11 cellular contexts compared by ENCODE assay signal in the genomic region with DNA sequence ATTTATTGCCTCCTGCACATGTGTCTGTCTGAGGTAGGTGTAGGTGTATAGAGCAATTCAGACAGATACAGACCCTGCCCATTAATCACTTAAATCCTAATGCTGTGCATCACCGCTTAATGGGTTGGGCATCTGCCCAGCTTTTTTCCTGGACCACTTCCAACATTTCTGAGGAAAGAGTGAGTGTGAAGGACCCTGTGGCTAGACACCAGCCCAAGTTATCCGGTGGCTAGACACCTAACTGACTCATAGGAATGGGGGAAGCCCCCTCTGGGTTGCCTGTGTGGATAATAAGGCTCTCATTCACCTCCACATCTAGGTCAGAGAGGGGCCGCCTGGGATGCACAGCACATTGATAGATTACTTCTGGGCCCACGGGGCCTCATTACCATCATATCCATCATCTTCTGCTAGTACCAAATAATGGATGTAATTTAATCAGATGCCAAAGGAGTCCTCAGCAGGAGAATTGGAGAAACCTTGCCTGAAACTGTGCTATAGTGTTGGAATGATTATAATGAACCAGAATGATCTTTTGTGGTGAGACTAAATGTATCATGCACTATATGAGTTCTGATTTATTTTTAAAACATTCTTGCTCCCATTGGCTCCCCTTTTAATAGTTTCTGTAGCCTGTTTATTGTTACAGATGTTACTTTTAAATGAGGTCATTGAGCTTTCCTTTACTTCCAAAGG.
DNase-seq lines count a peak whose midpoint lies in the region; ATAC-seq and TF ChIP-seq lines count a peak whose summit lies in the region.
"Had no signal": no experiment of that assay in that cellular context is flagged by ENCODE, and none has a peak within 500 bp of the region (broad histone marks: within the 10 kb centered on the region; RNA-seq: fewer than 3 reads in every experiment).

No MANE protein-coding gene starts in this region.

- no peaks in the 10 kb centered on the region for H4K20me1 ChIP-seq in MM.1S (ENCODE audit: insufficient read depth, low read length)

- H3K79me2 ChIP-seq in MM.1S (ENCODE audit: low read length) = no peaks in the 10 kb centered on the region

- H3K36me3 Mint-ChIP-seq in activated CD4-positive, alpha-beta memory T cell treated with anti-CD3 and anti-CD28 coated beads for 36 hours = no peaks in the 10 kb centered on the region
- H3K36me3 Mint-ChIP-seq in activated CD4-positive, alpha-beta memory T cell treated with anti-CD3 and anti-CD28 coated beads, Interleukin-2, amount 10 ng/mL, durations not matched to agents 7 days and 5 days (ENCODE audit: low read depth) = no peaks in the 10 kb centered on the region
- H3K36me3 Mint-ChIP-seq in endodermal cell (ENCODE audit: low read depth) = peaks cover 4% of the 10 kb centered on the region

- peaks cover 6% of the 10 kb centered on the region for H3K27me3 Mint-ChIP-seq in activated CD4-positive, alpha-beta memory T cell treated with anti-CD3 and anti-CD28 coated beads for 36 hours
- H3K27me3 Mint-ChIP-seq in activated CD4-positive, alpha-beta memory T cell treated with anti-CD3 and anti-CD28 coated beads, Interleukin-2, amount 10 ng/mL, durations not matched to agents 7 days and 5 days = peaks cover 7% of the 10 kb centered on the region
- no peaks in the 10 kb centered on the region for H3K27me3 Mint-ChIP-seq in endodermal cell (ENCODE audit: insufficient read depth)

- H3K4me1 ChIP-seq in endodermal cell (ENCODE audit: control insufficient read depth, insufficient read depth, low read length) (no peaks in the 10 kb centered on the region), MM.1S (ENCODE audit: low read length) (peaks cover 3% of the 10 kb centered on the region; the same call in 1 of the 2 replicates)

- no peak overlapping the region for H2AFZ ChIP-seq in MM.1S (ENCODE audit: low read length)

- no peaks in the 10 kb centered on the region for H3K9me3 ChIP-seq in endodermal cell (ENCODE audit: control insufficient read depth, low read length)
- no peaks in the 10 kb centered on the region for H3K9me3 ChIP-seq in MM.1S (replicated peaks; ENCODE audit: insufficient read depth, low read length)
- H3K9me3 ChIP-seq: heart left ventricle, tibial artery had no signal

- no peaks in the 10 kb centered on the region for H3K4me1 Mint-ChIP-seq in activated CD4-positive, alpha-beta memory T cell treated with anti-CD3 and anti-CD28 coated beads for 36 hours (ENCODE audit: low read depth)
- H3K4me1 Mint-ChIP-seq in activated CD4-positive, alpha-beta memory T cell treated with anti-CD3 and anti-CD28 coated beads, Interleukin-2, amount 10 ng/mL, durations not matched to agents 7 days and 5 days = no peaks in the 10 kb centered on the region
- H3K4me1 Mint-ChIP-seq in endodermal cell = peaks cover 5% of the 10 kb centered on the region

- no peak for TF ChIP-seq CTCF in endodermal cell (conservative IDR thresholded peaks at IDR 0.05)
- TF ChIP-seq CTCF in MM.1S (IDR thresholded peaks at IDR 0.05; ENCODE audit: low read length) = no peak

- no peak overlapping the region for H3K4me2 ChIP-seq in MM.1S (ENCODE audit: low read depth, low read length)

- H3K9ac ChIP-seq in endodermal cell (ENCODE audit: extremely low read depth, low read length, poor library complexity, severe bottlenecking) = no peak overlapping the region
- H3K9ac ChIP-seq in MM.1S (ENCODE audit: low read length) = no peak overlapping the region

- no peaks in the 10 kb centered on the region for H3K9me2 ChIP-seq in MM.1S (replicated peaks; ENCODE audit: insufficient read depth, low read length)

- peak overlapping the region; percentile 84 for H3K27ac ChIP-seq in endodermal cell (ENCODE audit: low read depth, low read length)
- no peak overlapping the region for H3K27ac ChIP-seq in MM.1S (ENCODE audit: low read length)
- H3K27ac ChIP-seq: tibial artery had no signal

- H3K27me3 ChIP-seq in endodermal cell (ENCODE audit: control insufficient read depth, insufficient read depth, low read length, poor library complexity, severe bottlenecking) (no peaks in the 10 kb centered on the region), MM.1S (replicated peaks; ENCODE audit: insufficient read depth, low read length) (no peaks in the 10 kb centered on the region)
- H3K27me3 ChIP-seq: heart left ventricle, tibial artery had no signal

- DNase-seq in activated CD4-positive, alpha-beta memory T cell treated with anti-CD3 and anti-CD28 coated beads for 36 hours = peak; percentile 28
- DNase-seq in activated CD4-positive, alpha-beta memory T cell treated with anti-CD3 and anti-CD28 coated beads, Interleukin-2, amount 10 ng/mL, durations not matched to agents 7 days and 5 days = no peak
- peak; percentile 27 for DNase-seq in NCI-H2227 treated with DMSO at 0.1 percent for 48 hours (lab: John Stamatoyannopoulos, UW)
- DNase-seq in endodermal cell = no peak
- peak; percentile 0 for DNase-seq in stimulated activated CD8-positive, alpha-beta memory T cell treated with anti-CD3 and anti-CD28 coated beads, Interleukin-12 subunit alpha, Interleukin-12 subunit beta, amount 100 ng/mL, for 4 hours (ENCODE audit: low read depth)
- DNase-seq in MM.1S = no peak

- CTCF ChIA-PET in activated CD4-positive, alpha-beta memory T cell treated with anti-CD3 and anti-CD28 coated beads for 36 hours (lab: Charles Lee) = no interaction called here
- CTCF ChIA-PET in activated CD4-positive, alpha-beta memory T cell treated with anti-CD3 and anti-CD28 coated beads, Interleukin-2, amount 10 ng/mL, durations not matched to agents 7 days and 5 days (lab: Charles Lee) = no interaction called here

- peaks cover 6% of the 10 kb centered on the region for H3K36me3 ChIP-seq in endodermal cell (ENCODE audit: control insufficient read depth, insufficient read depth, low read length)
- H3K36me3 ChIP-seq in MM.1S (replicated peaks; ENCODE audit: insufficient read depth, low read length) = no peaks in the 10 kb centered on the region
- H3K36me3 ChIP-seq: heart left ventricle, tibial artery had no signal

- no peaks in the 10 kb centered on the region for H3K9me3 Mint-ChIP-seq in activated CD4-positive, alpha-beta memory T cell treated with anti-CD3 and anti-CD28 coated beads for 36 hours
- no peaks in the 10 kb centered on the region for H3K9me3 Mint-ChIP-seq in activated CD4-positive, alpha-beta memory T cell treated with anti-CD3 and anti-CD28 coated beads, Interleukin-2, amount 10 ng/mL, durations not matched to agents 7 days and 5 days
- H3K9me3 Mint-ChIP-seq in endodermal cell = no peaks in the 10 kb centered on the region
- H3K9me3 Mint-ChIP-seq: activated T-helper 2 cell treated with anti-CD3 and anti-CD28 coated beads, Interferon-gamma antibody, Interleukin-2, Interleukin-4, amounts not matched to agents 10 μg/mL and 5 μg/mL and 100 μg/mL, durations not matched to agents 14 hours and 24 hours and 36 hours had no signal

- H3K4me3 ChIP-seq in endodermal cell (ENCODE audit: low read length) (no peak overlapping the region), MM.1S (ENCODE audit: low read length) (no peak overlapping the region)
- H3K4me3 ChIP-seq: heart left ventricle, tibial artery had no signal

- WGBS in endodermal cell (ENCODE audit: insufficient coverage in 1 of 2, insufficient read length in 1 of 2), 2 experiments = 83 to 90% methylated on average over 2 to 4 of the region's 4 CpGs

- POLR2A ChIA-PET in activated CD4-positive, alpha-beta memory T cell treated with anti-CD3 and anti-CD28 coated beads for 36 hours (lab: Charles Lee) = no interaction called here
- POLR2A ChIA-PET in activated CD4-positive, alpha-beta memory T cell treated with anti-CD3 and anti-CD28 coated beads, Interleukin-2, amount 10 ng/mL, durations not matched to agents 7 days and 5 days (lab: Charles Lee) = no interaction called here

- intact Hi-C loops in activated CD4-positive, alpha-beta memory T cell treated with anti-CD3 and anti-CD28 coated beads for 36 hours (cut with micrococcal nuclease) = no loop called here

- H3K27ac Mint-ChIP-seq in activated CD4-positive, alpha-beta memory T cell treated with anti-CD3 and anti-CD28 coated beads for 36 hours = no peak overlapping the region
- no peak overlapping the region for H3K27ac Mint-ChIP-seq in activated CD4-positive, alpha-beta memory T cell treated with anti-CD3 and anti-CD28 coated beads, Interleukin-2, amount 10 ng/mL, durations not matched to agents 7 days and 5 days
- H3K27ac Mint-ChIP-seq in endodermal cell = no peak overlapping the region
- H3K27ac Mint-ChIP-seq: activated T-helper 2 cell treated with anti-CD3 and anti-CD28 coated beads, Interferon-gamma antibody, Interleukin-2, Interleukin-4, amounts not matched to agents 10 μg/mL and 5 μg/mL and 100 μg/mL, durations not matched to agents 14 hours and 24 hours and 36 hours had no signal

- ATAC-seq in GM18517 (IDR thresholded peaks at IDR 0.05; ENCODE audit: unreplicated experiment) (no peak), HG02938 (IDR thresholded peaks at IDR 0.05; ENCODE audit: unreplicated experiment) (no peak)

- H3F3A ChIP-seq in MM.1S (ENCODE audit: insufficient read depth, low read length) = no peaks in the 10 kb centered on the region

- no peak overlapping the region for H3K4me3 Mint-ChIP-seq in activated CD4-positive, alpha-beta memory T cell treated with anti-CD3 and anti-CD28 coated beads for 36 hours
- no peak overlapping the region for H3K4me3 Mint-ChIP-seq in activated CD4-positive, alpha-beta memory T cell treated with anti-CD3 and anti-CD28 coated beads, Interleukin-2, amount 10 ng/mL, durations not matched to agents 7 days and 5 days
- H3K4me3 Mint-ChIP-seq in endodermal cell = no peak overlapping the region

Comparison
In these comparisons a context has a peak if more than half of its experiments do, and no peak if none do; other contexts are left out.
1. DNase-seq: peak in activated CD4-positive, alpha-beta memory T cell treated with anti-CD3 and anti-CD28 coated beads for 36 hours (single experiment), NCI-H2227 treated with DMSO at 0.1 percent for 48 hours (single experiment) and stimulated activated CD8-positive, alpha-beta memory T cell treated with anti-CD3 and anti-CD28 coated beads, Interleukin-12 subunit alpha, Interleukin-12 subunit beta, amount 100 ng/mL, for 4 hours (single experiment); none in activated CD4-positive, alpha-beta memory T cell treated with anti-CD3 and anti-CD28 coated beads, Interleukin-2, amount 10 ng/mL, durations not matched to agents 7 days and 5 days (single experiment), endodermal cell (single experiment) and MM.1S (single experiment).